ENCODE assay signal across 1 cellular context in genomic region chr7:148722340-148723165, GRCh38.
TF ChIP-seq lines count a peak whose summit lies in the region.

No MANE protein-coding gene starts in this region.

TF ChIP-seq in K562, 482 proteins besides CTCF, POLR2A, EP300 and RAD21 (continued from another document):
- no peak for TF ChIP-seq DMBX1 (CRISPR knock-in tag; IDR thresholded peaks at IDR 0.05; ENCODE audit: borderline replicate concordance)
- peak; percentile 8; the same call in 1 of the 2 replicates for TF ChIP-seq PHF8 (IDR thresholded peaks at IDR 0.05; ENCODE audit: borderline replicate concordance, low read length)
- no peak for TF ChIP-seq MTA3 (IDR thresholded peaks at IDR 0.05; ENCODE audit: borderline replicate concordance)
- no peak for TF ChIP-seq ZNF583 (CRISPR knock-in tag; IDR thresholded peaks at IDR 0.05)
- TF ChIP-seq NFIC (IDR thresholded peaks at IDR 0.05), result 0 out of 2 replicates have a peak, but pooled peaks have one; percentile 8
- TF ChIP-seq MCM3 (IDR thresholded peaks at IDR 0.05), result no peak
- no peak for TF ChIP-seq E2F8 (IDR thresholded peaks at IDR 0.05; ENCODE audit: low read depth, partially characterized antibody)
- TF ChIP-seq CEBPB (tag; IDR thresholded peaks at IDR 0.05), result peak; percentile 21; the same call in 1 of the 2 replicates
- no peak for TF ChIP-seq ZNF431 (CRISPR knock-in tag; IDR thresholded peaks at IDR 0.05)
- no peak for TF ChIP-seq POU5F1 (IDR thresholded peaks at IDR 0.05; ENCODE audit: borderline replicate concordance, low read depth, low read length, partially characterized antibody)
- no peak for TF ChIP-seq ZNF23 (CRISPR knock-in tag; IDR thresholded peaks at IDR 0.05)
- TF ChIP-seq MIER1 (IDR thresholded peaks at IDR 0.05; ENCODE audit: low read depth), result no peak
